In the genomic region with DNA sequence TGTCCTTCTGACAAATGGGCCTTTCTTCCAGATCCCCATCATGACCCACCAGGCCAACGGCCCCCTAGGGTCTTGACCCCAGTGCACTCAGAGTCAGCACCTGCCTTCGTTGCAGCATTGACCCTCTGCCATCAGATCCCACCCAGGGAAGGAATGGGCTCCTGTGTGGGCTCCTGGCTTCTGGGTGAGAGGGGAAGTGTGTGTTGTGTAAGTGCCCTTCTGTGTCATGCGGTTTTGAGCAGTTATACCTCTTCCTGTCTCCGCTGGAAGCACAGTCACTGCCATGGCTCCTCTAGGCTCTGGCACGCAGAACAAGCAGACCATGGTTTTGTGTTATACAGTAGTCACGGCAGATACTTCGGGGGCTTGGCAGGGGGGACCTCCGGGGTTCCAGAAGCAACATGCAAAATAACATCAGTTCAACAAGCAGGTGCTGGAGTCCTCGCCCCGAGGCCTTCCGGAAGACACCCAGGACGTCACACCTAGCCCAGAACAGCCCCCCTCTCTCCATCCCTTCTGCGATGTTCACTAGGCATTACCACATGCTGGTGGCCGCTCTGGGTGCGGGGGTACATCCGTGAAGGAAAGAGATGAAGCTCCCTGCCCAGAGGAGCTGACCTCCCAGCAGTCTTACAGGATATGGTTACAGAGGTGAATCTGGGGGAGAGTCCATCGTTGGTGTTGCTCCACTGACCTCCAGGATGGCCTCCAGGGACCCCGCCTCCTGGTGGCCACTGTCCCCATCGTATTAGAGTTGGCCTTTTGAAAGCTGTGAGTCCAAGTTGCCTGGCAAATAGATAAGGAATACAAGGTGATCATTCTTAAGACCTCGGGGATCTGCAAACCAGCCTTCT, we compare ENCODE assay signal across 8 cellular contexts. TPM values are rescaled to one million over a fixed set of nuclear protein-coding genes. Genes with fewer than 3 reads are reported as not detected.
DNase-seq lines count a peak whose midpoint lies in the region; ATAC-seq and TF ChIP-seq lines count a peak whose summit lies in the region.

No MANE protein-coding gene starts in this region.

- TF ChIP-seq POLR2A in GM18526 (IDR thresholded peaks at IDR 0.05; ENCODE audit: extremely low read depth, insufficient read length), result peak; percentile 22
- peak; percentile 56 for TF ChIP-seq POLR2A in NB4 (IDR thresholded peaks at IDR 0.05; ENCODE audit: extremely low read depth, insufficient read length)

- peak; percentile 3 for TF ChIP-seq CTCF in NB4 (IDR thresholded peaks at IDR 0.05; ENCODE audit: low read depth, low read length)

- no peak for ATAC-seq in left colon

- peak; percentile 95 for DNase-seq in NB4 (ENCODE audit: low read depth)
- DNase-seq in activated T-cell treated with anti-CD3 and anti-CD28 coated beads, Interleukin-2, amount 50 U/mL, for 1 hour, result peak; percentile 57
- peak; percentile 30 to 42 for DNase-seq in left colon
- DNase-seq in stimulated activated naive CD4-positive, alpha-beta T cell (lab: John Stamatoyannopoulos, UW), result peak; percentile 18 to 83 (median 60)
- no peak for DNase-seq in NCI-H1417 treated with DMSO at 0.1 percent for 48 hours (lab: John Stamatoyannopoulos, UW)
- no peak for DNase-seq in NCI-H69 (lab: John Stamatoyannopoulos, UW)
- no peak for DNase-seq in cerebellar cortex (ENCODE audit: low spot score)

- intact Hi-C loops in left colon (cut with DNase I, micrococcal nuclease), result no loop called here

- peak overlapping the region; percentile 99 for H3K4me3 ChIP-seq in NB4 (ENCODE audit: low read depth, low read length)

RNA-seq across cellular contexts. Expression of gene KCNAB2, which starts 17.4 kb away (rescaled TPM):
- total RNA-seq in left colon, result 1 to 10 TPM; 4.2 to 7.5 TPM

RNA-seq across cellular contexts. Expression of gene NPHP4, which starts 36.0 kb away (rescaled TPM):
- 1 to 10 TPM; 7.6 to 8.5 TPM for total RNA-seq in left colon

Comparison
In these comparisons a context has a peak if more than half of its experiments do, and no peak if none do; other contexts are left out.
1. DNase-seq: peak in NB4 (single experiment), activated T-cell treated with anti-CD3 and anti-CD28 coated beads, Interleukin-2, amount 50 U/mL, for 1 hour (single experiment), left colon (2 of 2) and stimulated activated naive CD4-positive, alpha-beta T cell (6 of 6); none in NCI-H1417 treated with DMSO at 0.1 percent for 48 hours (single experiment), NCI-H69 (single experiment) and cerebellar cortex (single experiment).